ENCODE assay signal across 1 cellular context in the genomic region with DNA sequence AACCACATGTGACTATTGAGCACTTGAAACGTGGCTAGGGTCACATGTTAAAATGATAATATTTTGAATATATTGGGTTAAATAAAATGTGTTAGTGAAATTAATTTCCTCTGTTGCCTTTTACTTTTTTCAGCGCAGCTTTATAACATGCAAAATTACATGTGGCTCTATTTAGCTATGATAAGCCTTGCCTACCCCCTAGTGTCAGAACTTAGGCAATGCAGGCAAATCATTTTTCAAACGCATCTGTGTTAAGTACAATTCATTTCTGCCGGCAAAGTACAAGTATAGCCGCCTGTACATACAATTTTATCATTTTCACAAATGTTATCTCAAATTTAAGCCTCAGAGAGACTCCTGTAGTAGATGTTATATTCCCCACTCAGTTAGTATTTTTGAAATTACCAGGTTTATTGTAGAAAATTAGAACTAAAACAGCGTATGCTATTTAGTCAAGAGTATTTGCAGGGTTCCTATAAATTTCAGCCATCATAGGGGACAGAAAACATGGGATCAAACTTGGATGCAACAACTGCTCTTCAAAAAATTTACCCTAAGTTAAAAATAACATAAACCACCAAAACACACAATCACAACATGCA.
TF ChIP-seq lines count a peak whose summit lies in the region.

No MANE protein-coding gene starts in this region.

TF ChIP-seq in HCT116, 20 proteins besides CTCF, POLR2A, EP300 and RAD21 (continued from another document):
- TF ChIP-seq, protein P1, sequence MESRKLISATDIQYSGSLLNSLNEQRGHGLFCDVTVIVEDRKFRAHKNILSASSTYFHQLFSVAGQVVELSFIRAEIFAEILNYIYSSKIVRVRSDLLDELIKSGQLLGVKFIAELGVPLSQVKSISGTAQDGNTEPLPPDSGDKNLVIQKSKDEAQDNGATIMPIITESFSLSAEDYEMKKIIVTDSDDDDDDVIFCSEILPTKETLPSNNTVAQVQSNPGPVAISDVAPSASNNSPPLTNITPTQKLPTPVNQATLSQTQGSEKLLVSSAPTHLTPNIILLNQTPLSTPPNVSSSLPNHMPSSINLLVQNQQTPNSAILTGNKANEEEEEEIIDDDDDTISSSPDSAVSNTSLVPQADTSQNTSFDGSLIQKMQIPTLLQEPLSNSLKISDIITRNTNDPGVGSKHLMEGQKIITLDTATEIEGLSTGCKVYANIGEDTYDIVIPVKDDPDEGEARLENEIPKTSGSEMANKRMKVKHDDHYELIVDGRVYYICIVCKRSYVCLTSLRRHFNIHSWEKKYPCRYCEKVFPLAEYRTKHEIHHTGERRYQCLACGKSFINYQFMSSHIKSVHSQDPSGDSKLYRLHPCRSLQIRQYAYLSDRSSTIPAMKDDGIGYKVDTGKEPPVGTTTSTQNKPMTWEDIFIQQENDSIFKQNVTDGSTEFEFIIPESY (IDR thresholded peaks at IDR 0.05; ENCODE audit: extremely low read depth, insufficient replicate concordance, low read length) = no peak
